In the genomic region with DNA sequence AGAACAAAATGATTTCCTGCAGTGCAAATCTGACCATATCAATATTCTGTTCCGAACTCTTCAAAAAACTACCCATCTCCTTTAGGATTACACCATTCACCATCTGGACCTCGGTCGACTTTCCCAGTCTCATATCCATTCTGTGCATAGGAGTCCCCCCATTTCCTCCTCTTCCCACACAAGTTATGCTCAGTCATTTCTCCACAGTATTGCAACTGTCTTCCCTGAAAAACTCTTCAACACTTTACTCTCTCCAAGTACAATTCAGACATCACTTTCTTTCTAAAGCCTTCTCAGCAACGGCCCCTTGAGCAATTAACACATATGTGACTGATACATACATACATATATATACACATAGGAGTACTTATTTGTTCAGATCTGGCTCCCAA, we compare ENCODE assay signal across 6 cellular contexts. TPM values are rescaled to one million over a fixed set of nuclear protein-coding genes. Genes with fewer than 3 reads are reported as not detected.
DNase-seq lines count a peak whose midpoint lies in the region; ATAC-seq and TF ChIP-seq lines count a peak whose summit lies in the region.

No MANE protein-coding gene starts in this region.

- TF ChIP-seq CTCF in NB4 (IDR thresholded peaks at IDR 0.05; ENCODE audit: low read depth, low read length) (no peak), foreskin fibroblast (IDR thresholded peaks at IDR 0.05; ENCODE audit: low read depth, low read length) (no peak)

- H3K27ac ChIP-seq in thymus (ENCODE audit: low read depth), result no peak overlapping the region

- H3K9me3 ChIP-seq in thymus (ENCODE audit: control insufficient read depth), result no peaks in the 10 kb centered on the region

- H3K4me3 ChIP-seq in NB4 (ENCODE audit: low read depth, low read length) (peak overlapping the region; percentile 96), foreskin fibroblast (ENCODE audit: low read depth in 1 of 2, low read length in 2 of 2) (peak overlapping the region; percentile 65 to 83), thymus (ENCODE audit: low read length) (peak overlapping the region; percentile 93)

- no peak for ATAC-seq in HG03571 (IDR thresholded peaks at IDR 0.05; ENCODE audit: unreplicated experiment)
- ATAC-seq in HG03439 (IDR thresholded peaks at IDR 0.05; ENCODE audit: unreplicated experiment), result no peak

- no peak for TF ChIP-seq POLR2A in NB4 (IDR thresholded peaks at IDR 0.05; ENCODE audit: extremely low read depth, insufficient read length)

- peaks cover 11% of the 10 kb centered on the region for H3K4me1 ChIP-seq in thymus (ENCODE audit: control insufficient read depth, insufficient read depth, low read length)

- 60% methylated on average over 4 of the region's 4 CpGs for WGBS in thymus

- no peaks in the 10 kb centered on the region for H3K27me3 ChIP-seq in thymus (ENCODE audit: control insufficient read depth, insufficient read depth)

- no peaks in the 10 kb centered on the region for H3K36me3 ChIP-seq in thymus (ENCODE audit: control insufficient read depth, insufficient read depth)

- DNase-seq in NB4 (ENCODE audit: low read depth), result no peak
- no peak for DNase-seq in foreskin fibroblast
- DNase-seq in central memory CD4-positive, alpha-beta T cell, result no peak

RNA-seq across cellular contexts. Expression of a gene that starts 0.8 kb away (rescaled TPM):
- polyA plus RNA-seq in thymus, result 7.0 TPM

RNA-seq across cellular contexts. Expression of a gene that starts 10.3 kb away (rescaled TPM):
- polyA plus RNA-seq in thymus, result 17.4 TPM

RNA-seq across cellular contexts. Expression of a gene that starts 17.4 kb away (rescaled TPM):
- 9.1 TPM for polyA plus RNA-seq in thymus

RNA-seq across cellular contexts. Expression of a gene that starts 25.4 kb away (rescaled TPM):
- 14.7 TPM for polyA plus RNA-seq in thymus
